In the genomic region with DNA sequence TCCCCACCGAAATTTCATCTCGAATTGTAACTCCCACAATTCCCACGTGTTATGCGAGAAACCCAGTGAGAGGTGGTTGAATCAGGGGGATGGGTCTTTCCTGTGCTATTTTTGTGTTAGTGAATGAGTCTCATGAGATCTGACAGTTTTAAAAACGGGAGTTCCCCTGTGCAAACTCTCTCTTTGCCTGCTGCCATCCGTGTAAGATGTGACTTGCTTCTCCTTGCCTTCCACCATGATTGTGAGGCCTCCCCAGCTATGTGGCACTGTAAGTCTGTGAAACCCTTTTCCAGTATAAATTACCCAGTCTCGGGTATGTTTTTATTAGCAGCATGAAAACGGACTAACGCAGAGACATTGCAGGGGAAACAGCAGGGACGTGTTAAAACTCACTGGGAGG, we compare ENCODE assay signal across 34 cellular contexts. TPM values are rescaled to one million over a fixed set of nuclear protein-coding genes. Genes with fewer than 3 reads are reported as not detected.
"Had no signal": no experiment of that assay in that cellular context is flagged by ENCODE, and none has a peak within 500 bp of the region (broad histone marks: within the 10 kb centered on the region; RNA-seq: fewer than 3 reads in every experiment).

No MANE protein-coding gene starts in this region.

- H3K4me1 Mint-ChIP-seq: nephron had no signal

- H3K9ac ChIP-seq: neural progenitor cell, parathyroid adenoma had no signal

- H3K27me3 Mint-ChIP-seq: naive thymus-derived CD4-positive, alpha-beta T cell; stimulated activated naive CD8-positive, alpha-beta T cell treated with anti-CD3 and anti-CD28 coated beads, Interleukin-15, amount 100 ng/mL, for 72 hours; type B pancreatic cell had no signal

- H3K4me3 ChIP-seq: neural progenitor cell, ovary, psoas muscle, skin epidermis, smooth muscle cell, spleen, suprapubic skin, testis, tibial artery, transverse colon, upper lobe of right lung, uterus had no signal

- H3K4me1 ChIP-seq: parathyroid adenoma, psoas muscle, suprapubic skin, testis, tibial artery, transverse colon, upper lobe of right lung, uterus had no signal

- H3K4me2 ChIP-seq: neural progenitor cell, smooth muscle cell had no signal

- DNase-seq: naive thymus-derived CD4-positive, alpha-beta T cell; natural killer cell; occipital lobe; ovary; posterior cingulate gyrus; psoas muscle; spleen; stimulated activated CD4-positive, alpha-beta T cell treated with anti-CD3 and anti-CD28 coated beads, Interleukin-12 subunit alpha, Interleukin-12 subunit beta, amount 100 ng/mL, for 4 hours; stimulated activated CD4-positive, alpha-beta T cell treated with anti-CD3 and anti-CD28 coated beads, Interleukin-1b, Interleukin-23, amount 100 ng/mL, for 48 hours; stimulated activated CD4-positive, alpha-beta T cell treated with anti-CD3 and anti-CD28 coated beads, Interleukin-4, amount 100 ng/mL, for 1 hour; stimulated activated CD4-positive, alpha-beta T cell treated with anti-CD3 and anti-CD28 coated beads, Interleukin-4, amount 100 ng/mL, for 4 hours; stimulated activated CD8-positive, alpha-beta memory T cell treated with anti-CD3 and anti-CD28 coated beads, Interleukin-4, amount 100 ng/mL, for 48 hours; stimulated activated naive CD4-positive, alpha-beta T cell; stimulated activated naive CD8-positive, alpha-beta T cell treated with anti-CD3 and anti-CD28 coated beads, Interleukin-15, amount 100 ng/mL, for 72 hours; stimulated activated naive CD8-positive, alpha-beta T cell treated with anti-CD3 and anti-CD28 coated beads, Interleukin-15, Interleukin-2, amounts not matched to agents 100 U/mL and 50 U/mL, for 24 hours; substantia nigra; testis; tibial artery; transverse colon; upper lobe of right lung; uterus had no signal

- H3K27me3 ChIP-seq: neural progenitor cell, ovary, spleen, suprapubic skin, testis, tibial artery, transverse colon, upper lobe of right lung, uterus had no signal

- H3K36me3 ChIP-seq: neural progenitor cell, ovary, spleen, suprapubic skin, tibial artery, transverse colon, upper lobe of right lung, uterus had no signal

- H3K9me3 ChIP-seq: ovary, psoas muscle, spleen, suprapubic skin, testis, tibial artery, transverse colon, upper lobe of right lung, uterus had no signal

- H3K27ac Mint-ChIP-seq: naive thymus-derived CD4-positive, alpha-beta T cell; natural killer cell; nephron; neural progenitor cell; progenitor cell of endocrine pancreas; stimulated activated memory B cell treated with anti-CD40 and anti-IgM and Interleukin-4, amounts not matched to agents 10 μg/mL and 1 μg/mL and 100 μg/mL, for 72 hours; stimulated activated naive CD8-positive, alpha-beta T cell treated with anti-CD3 and anti-CD28 coated beads, Interleukin-15, amount 100 ng/mL, for 72 hours; type B pancreatic cell had no signal

- H3K79me2 ChIP-seq: parathyroid adenoma had no signal

- H3K9me3 Mint-ChIP-seq: natural killer cell had no signal

- H2AFZ ChIP-seq: neural progenitor cell, parathyroid adenoma had no signal

- H3K27ac ChIP-seq: neural progenitor cell, ovary, parathyroid adenoma, psoas muscle, skin epidermis, spleen, suprapubic skin, testis, tibial artery, transverse colon, upper lobe of right lung, uterus had no signal

- H3K36me3 Mint-ChIP-seq: natural killer cell; neural progenitor cell; stimulated activated memory B cell treated with anti-CD40 and anti-IgM and Interleukin-4, amounts not matched to agents 10 μg/mL and 1 μg/mL and 100 μg/mL, for 72 hours; type B pancreatic cell had no signal

- ATAC-seq: naive thymus-derived CD4-positive, alpha-beta T cell; natural killer cell; psoas muscle; sciatic nerve; stimulated activated memory B cell treated with anti-CD40 and anti-IgM and Interleukin-4, amounts not matched to agents 10 μg/mL and 1 μg/mL and 100 μg/mL, for 72 hours; stimulated activated naive CD8-positive, alpha-beta T cell treated with anti-CD3 and anti-CD28 coated beads, Interleukin-15, amount 100 ng/mL, for 72 hours; stimulated activated naive CD8-positive, alpha-beta T cell treated with anti-CD3 and anti-CD28 coated beads, Interleukin-15, Interleukin-2, amounts not matched to agents 100 U/mL and 50 U/mL, for 24 hours; upper lobe of right lung had no signal

- H3K4me3 Mint-ChIP-seq: naive thymus-derived CD4-positive, alpha-beta T cell; natural killer cell; nephron; neural progenitor cell; stimulated activated memory B cell treated with anti-CD40 and anti-IgM and Interleukin-4, amounts not matched to agents 10 μg/mL and 1 μg/mL and 100 μg/mL, for 72 hours; stimulated activated naive CD8-positive, alpha-beta T cell treated with anti-CD3 and anti-CD28 coated beads, Interleukin-15, amount 100 ng/mL, for 72 hours; type B pancreatic cell had no signal

RNA-seq across cellular contexts. Expression of a gene that starts 5.3 kb away (rescaled TPM):
- total RNA-seq: natural killer cell, osteoblast, progenitor cell of endocrine pancreas, smooth muscle cell, transverse colon, urinary bladder had no signal
- polyA plus RNA-seq: naive thymus-derived CD4-positive, alpha-beta T cell; neural cell; smooth muscle cell had no signal

RNA-seq across cellular contexts. Expression of a gene that starts 50.2 kb away (rescaled TPM):
- total RNA-seq: psoas muscle, smooth muscle cell, suprapubic skin, transverse colon, upper lobe of right lung had no signal
- polyA plus RNA-seq: smooth muscle cell had no signal
